ENCODE assay signal across 23 cellular contexts in the genomic region with DNA sequence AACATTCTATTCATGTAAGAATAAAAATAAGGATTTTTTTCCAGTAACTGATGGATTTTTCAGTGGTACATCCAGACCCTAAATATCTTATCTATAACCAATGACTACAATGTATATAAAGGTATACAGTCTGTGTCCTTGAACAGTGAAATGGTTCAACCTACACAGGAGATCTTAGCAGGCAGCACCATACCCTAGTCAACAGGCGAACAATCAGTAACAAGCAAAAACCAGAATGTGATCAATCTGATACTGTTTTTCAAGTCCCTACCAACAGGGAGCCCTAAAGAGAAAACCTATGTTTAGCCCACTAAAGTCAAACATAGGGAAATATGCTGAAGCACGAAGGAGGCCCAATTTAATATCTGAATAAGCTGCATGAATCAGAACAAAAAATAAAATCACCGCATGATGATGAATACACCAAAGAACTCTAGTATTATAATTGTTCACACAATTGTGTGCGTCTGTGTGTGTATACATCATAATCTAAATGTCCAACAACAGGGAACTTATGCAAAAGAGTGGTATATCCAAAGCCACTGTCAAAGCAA. TPM values are rescaled to one million over a fixed set of nuclear protein-coding genes. Genes with fewer than 3 reads are reported as not detected.
DNase-seq lines count a peak whose midpoint lies in the region; ATAC-seq and TF ChIP-seq lines count a peak whose summit lies in the region.
"Had no signal": no experiment of that assay in that cellular context is flagged by ENCODE, and none has a peak within 500 bp of the region (broad histone marks: within the 10 kb centered on the region; RNA-seq: fewer than 3 reads in every experiment).

No MANE protein-coding gene starts in this region.

- no peaks in the 10 kb centered on the region for H3K36me3 ChIP-seq in KMS-11 (ENCODE audit: insufficient read depth)
- H3K36me3 ChIP-seq in naive thymus-derived CD4-positive, alpha-beta T cell (ENCODE audit: control insufficient read depth in 2 of 3, insufficient read depth in 3 of 3, low read length in 3 of 3): peaks cover 0 to 17% (median 0%) of the 10 kb centered on the region in 3 experiments
- H3K36me3 ChIP-seq: SJCRH30, thyroid gland had no signal

- no peak overlapping the region for H3K9ac ChIP-seq in KMS-11

- H3K27ac ChIP-seq in KMS-11: peak overlapping the region; percentile 41; the same call in 1 of the 2 replicates
- no peak overlapping the region for H3K27ac ChIP-seq in naive thymus-derived CD4-positive, alpha-beta T cell (ENCODE audit: low read depth, low read length)
- H3K27ac ChIP-seq: 22Rv1, epithelial cell of prostate, heart left ventricle, SJCRH30, thyroid gland had no signal

- H3K9me3 ChIP-seq in naive thymus-derived CD4-positive, alpha-beta T cell (ENCODE audit: control insufficient read depth in 2 of 3, low read length in 3 of 3): no peaks in the 10 kb centered on the region
- H3K9me3 ChIP-seq: heart left ventricle, SJCRH30, thyroid gland had no signal

- H3K36me3 Mint-ChIP-seq in activated CD4-positive, alpha-beta memory T cell treated with anti-CD3 and anti-CD28 coated beads, Interleukin-2, amount 10 ng/mL, durations not matched to agents 7 days and 5 days (ENCODE audit: low read depth): peaks cover 53% of the 10 kb centered on the region
- peaks cover 18 to 46% (median 35%) of the 10 kb centered on the region in 5 donors for H3K36me3 Mint-ChIP-seq in naive thymus-derived CD4-positive, alpha-beta T cell
- H3K36me3 Mint-ChIP-seq in glutamatergic neuron (ENCODE audit: unreplicated experiment): no peaks in the 10 kb centered on the region

- TF ChIP-seq CTCF in KMS-11 (conservative IDR thresholded peaks at IDR 0.05; ENCODE audit: low read depth, low read length) (no peak), glutamatergic neuron (IDR thresholded peaks at IDR 0.05; ENCODE audit: partially characterized antibody, unreplicated experiment) (no peak)

- H3K27me3 ChIP-seq in KMS-11 (ENCODE audit: insufficient read depth, low read depth): no peaks in the 10 kb centered on the region
- no peaks in the 10 kb centered on the region for H3K27me3 ChIP-seq in naive thymus-derived CD4-positive, alpha-beta T cell (ENCODE audit: control insufficient read depth in 2 of 2, insufficient read depth in 2 of 2, low read length in 2 of 2)
- H3K27me3 ChIP-seq: heart left ventricle, SJCRH30, thyroid gland had no signal

- POLR2A ChIA-PET in activated CD4-positive, alpha-beta memory T cell treated with anti-CD3 and anti-CD28 coated beads, Interleukin-2, amount 10 ng/mL, durations not matched to agents 7 days and 5 days (lab: Charles Lee): interaction anchor here (0.9 to 10.3 kb wide), 6 partner anchors 11 to 132 kb away, joined by 3 to 83 read pairs (median 10); a partner anchor contains a TSS
- POLR2A ChIA-PET in naive thymus-derived CD4-positive, alpha-beta T cell (lab: Charles Lee): interaction anchor here (0.6 kb wide), 1 partner anchor 104 kb away, joined by 3 read pairs; no protein-coding TSS in a partner anchor

- no peak for DNase-seq in activated CD4-positive, CD25-positive, alpha-beta regulatory T cell (lab: John Stamatoyannopoulos, UW)
- DNase-seq in activated CD4-positive, alpha-beta memory T cell treated with anti-CD3 and anti-CD28 coated beads, Interleukin-2, amount 10 ng/mL, durations not matched to agents 7 days and 5 days: no peak
- DNase-seq in naive thymus-derived CD4-positive, alpha-beta T cell: no peak
- DNase-seq in NCI-H2171 treated with DMSO at 0.1 percent for 48 hours (lab: John Stamatoyannopoulos, UW) (no peak), glutamatergic neuron (no peak)
- DNase-seq: amniotic stem cell, dermis blood vessel endothelial cell, heart left ventricle, NCI-H1092, NCI-H1930, NCI-H345, NCI-H82, SJCRH30, small intestine, thyroid gland had no signal

- peak overlapping the region; percentile 64 for H3K4me2 ChIP-seq in KMS-11
- H3K4me2 ChIP-seq: GM23338 had no signal

- H3K4me1 Mint-ChIP-seq in activated CD4-positive, alpha-beta memory T cell treated with anti-CD3 and anti-CD28 coated beads, Interleukin-2, amount 10 ng/mL, durations not matched to agents 7 days and 5 days: peaks cover 80% of the 10 kb centered on the region
- H3K4me1 Mint-ChIP-seq in naive thymus-derived CD4-positive, alpha-beta T cell: peaks cover 31 to 78% (median 75%) of the 10 kb centered on the region in 7 donors
- H3K4me1 Mint-ChIP-seq in glutamatergic neuron (ENCODE audit: low read depth, unreplicated experiment): peaks cover 22% of the 10 kb centered on the region

- ATAC-seq in activated CD4-positive, CD25-positive, alpha-beta regulatory T cell treated with anti-CD3 and anti-CD28 coated beads, Interleukin-2, amount 50 U/mL, for 24 hours: peak; percentile 44 to 61
- no peak for ATAC-seq in naive thymus-derived CD4-positive, alpha-beta T cell
- no peak for ATAC-seq in GM21390 (IDR thresholded peaks at IDR 0.05; ENCODE audit: unreplicated experiment)
- ATAC-seq: GM23338, heart left ventricle had no signal

- no peaks in the 10 kb centered on the region for H3K27me3 Mint-ChIP-seq in activated CD4-positive, alpha-beta memory T cell treated with anti-CD3 and anti-CD28 coated beads, Interleukin-2, amount 10 ng/mL, durations not matched to agents 7 days and 5 days
- H3K27me3 Mint-ChIP-seq in naive thymus-derived CD4-positive, alpha-beta T cell: no peaks in the 10 kb centered on the region
- peaks cover 4% of the 10 kb centered on the region for H3K27me3 Mint-ChIP-seq in glutamatergic neuron (ENCODE audit: unreplicated experiment)
- H3K27me3 Mint-ChIP-seq: stimulated activated memory B cell treated with anti-CD40 and anti-IgM and Interleukin-4, amounts not matched to agents 10 μg/mL and 1 μg/mL and 100 μg/mL, for 72 hours had no signal

- H4K20me1 ChIP-seq in KMS-11 (ENCODE audit: insufficient read depth): no peaks in the 10 kb centered on the region

- no peak overlapping the region for H2AFZ ChIP-seq in KMS-11 (ENCODE audit: low read depth)
- H2AFZ ChIP-seq: GM23338 had no signal

- H3K4me1 ChIP-seq in KMS-11 (ENCODE audit: low read depth, poor library complexity, severe bottlenecking): peaks cover 73% of the 10 kb centered on the region
- H3K4me1 ChIP-seq in naive thymus-derived CD4-positive, alpha-beta T cell (ENCODE audit: control insufficient read depth in 2 of 2, insufficient read depth in 2 of 2, low read length in 2 of 2): peaks cover 3 to 14% of the 10 kb centered on the region in 2 donors
- H3K4me1 ChIP-seq: SJCRH30 had no signal

- peak overlapping the region; percentile 80 for H3K27ac Mint-ChIP-seq in activated CD4-positive, alpha-beta memory T cell treated with anti-CD3 and anti-CD28 coated beads, Interleukin-2, amount 10 ng/mL, durations not matched to agents 7 days and 5 days
- H3K27ac Mint-ChIP-seq in naive thymus-derived CD4-positive, alpha-beta T cell: peak overlapping the region in 5 of 9 donors; percentile 14 to 82 (median 42)
- no peak overlapping the region for H3K27ac Mint-ChIP-seq in glutamatergic neuron (ENCODE audit: unreplicated experiment)
- H3K27ac Mint-ChIP-seq: GM23338; stimulated activated memory B cell treated with anti-CD40 and anti-IgM and Interleukin-4, amounts not matched to agents 10 μg/mL and 1 μg/mL and 100 μg/mL, for 72 hours had no signal

- peaks cover 86% of the 10 kb centered on the region for H3K79me2 ChIP-seq in KMS-11 (ENCODE audit: insufficient read depth, low read depth)

- H3K4me3 ChIP-seq in KMS-11 (IDR thresholded peaks at IDR 0.05; ENCODE audit: insufficient read depth, low read depth, low read length): no peak overlapping the region
- H3K4me3 ChIP-seq in naive thymus-derived CD4-positive, alpha-beta T cell (ENCODE audit: low read length): no peak overlapping the region
- H3K4me3 ChIP-seq: GM23338, heart left ventricle, SJCRH30, thyroid gland had no signal

- CTCF ChIA-PET in activated CD4-positive, alpha-beta memory T cell treated with anti-CD3 and anti-CD28 coated beads, Interleukin-2, amount 10 ng/mL, durations not matched to agents 7 days and 5 days (lab: Charles Lee): interaction anchor here (1.0 to 1.2 kb wide), 2 partner anchors 14 to 18 kb away, joined by 3 to 5 read pairs; no protein-coding TSS in a partner anchor
- CTCF ChIA-PET in naive thymus-derived CD4-positive, alpha-beta T cell (lab: Charles Lee): no interaction called here

- H3K4me3 Mint-ChIP-seq in activated CD4-positive, alpha-beta memory T cell treated with anti-CD3 and anti-CD28 coated beads, Interleukin-2, amount 10 ng/mL, durations not matched to agents 7 days and 5 days: no peak overlapping the region
- peak overlapping the region in 3 of 10 donors; percentile 3 to 77 (median 3) for H3K4me3 Mint-ChIP-seq in naive thymus-derived CD4-positive, alpha-beta T cell
- H3K4me3 Mint-ChIP-seq in glutamatergic neuron (ENCODE audit: unreplicated experiment): no peak overlapping the region
- H3K4me3 Mint-ChIP-seq: GM23338 had no signal

- no peaks in the 10 kb centered on the region for H3K9me3 Mint-ChIP-seq in activated CD4-positive, alpha-beta memory T cell treated with anti-CD3 and anti-CD28 coated beads, Interleukin-2, amount 10 ng/mL, durations not matched to agents 7 days and 5 days
- peaks cover 0 to 1% (median 0%) of the 10 kb centered on the region in 11 donors for H3K9me3 Mint-ChIP-seq in naive thymus-derived CD4-positive, alpha-beta T cell
- peaks cover 4% of the 10 kb centered on the region for H3K9me3 Mint-ChIP-seq in glutamatergic neuron (ENCODE audit: unreplicated experiment)
- H3K9me3 Mint-ChIP-seq: activated T-helper 2 cell treated with anti-CD3 and anti-CD28 coated beads, Interferon-gamma antibody, Interleukin-2, Interleukin-4, amounts not matched to agents 10 μg/mL and 5 μg/mL and 100 μg/mL, durations not matched to agents 14 hours and 24 hours and 36 hours; GM23338; stimulated activated memory B cell treated with anti-CD40 and anti-IgM and Interleukin-4, amounts not matched to agents 10 μg/mL and 1 μg/mL and 100 μg/mL, for 72 hours had no signal

- intact Hi-C loops in naive thymus-derived CD4-positive, alpha-beta T cell (cut with micrococcal nuclease): loop anchor here in 1 of 2 donors (1.0 kb wide), 1 partner anchor 19 kb away; no protein-coding TSS in a partner anchor

RNA-seq across cellular contexts. Expression of a gene that starts 26.0 kb away (rescaled TPM):
- total RNA-seq in activated CD4-positive, alpha-beta memory T cell treated with anti-CD3 and anti-CD28 coated beads, Interleukin-2, amount 10 ng/mL, durations not matched to agents 7 days and 5 days: 10 to 100 TPM; 82.9 to 90.8 TPM
- 10 to 100 TPM; 55.8 to 82.2 (median 76.2) TPM for total RNA-seq in naive thymus-derived CD4-positive, alpha-beta T cell
- polyA plus RNA-seq in naive thymus-derived CD4-positive, alpha-beta T cell: 10 to 100 TPM; 60.5 to 92.2 TPM
- total RNA-seq in glutamatergic neuron (ENCODE audit: unreplicated experiment): 33.3 TPM

Comparison
In these comparisons a context has a peak if more than half of its experiments do, and no peak if none do; other contexts are left out.
1. ATAC-seq: peak in activated CD4-positive, CD25-positive, alpha-beta regulatory T cell treated with anti-CD3 and anti-CD28 coated beads, Interleukin-2, amount 50 U/mL, for 24 hours (2 of 2); none in naive thymus-derived CD4-positive, alpha-beta T cell (single experiment) and GM21390 (single experiment).